Comparison of ENCODE assay signal across 19 cellular contexts in genomic region chr1:216178266-216178665, GRCh38.
DNase-seq lines count a peak whose midpoint lies in the region; ATAC-seq and TF ChIP-seq lines count a peak whose summit lies in the region.
"Had no signal": no experiment of that assay in that cellular context is flagged by ENCODE, and none has a peak within 500 bp of the region (broad histone marks: within the 10 kb centered on the region; RNA-seq: fewer than 3 reads in every experiment).

No MANE protein-coding gene starts in this region.

- ATAC-seq in sciatic nerve (peak; percentile 38), mucosa of descending colon (no peak)

- POLR2A ChIA-PET in AG04450 (lab: Yijun Ruan, JAX) = no interaction called here

- no peak overlapping the region for H3K27ac ChIP-seq in AG04450 (ENCODE audit: low read depth, low read length)
- H3K27ac ChIP-seq: HL-60, Peyer's patch, SJSA1 had no signal

- TF ChIP-seq CTCF in AG04450 (IDR thresholded peaks at IDR 0.05; ENCODE audit: low read depth, low read length) (no peak), mucosa of descending colon (IDR thresholded peaks at IDR 0.05) (no peak)

- H3K9me3 ChIP-seq in AG04450 (ENCODE audit: control insufficient read depth, insufficient read depth, low read length) = no peaks in the 10 kb centered on the region
- no peaks in the 10 kb centered on the region for H3K9me3 ChIP-seq in mucosa of descending colon
- H3K9me3 ChIP-seq: Peyer's patch, SJSA1 had no signal

- H3K4me3 ChIP-seq in AG04450 (ENCODE audit: low read depth, low read length) = no peak overlapping the region
- H3K4me3 ChIP-seq in mucosa of descending colon = no peak overlapping the region
- H3K4me3 ChIP-seq: Peyer's patch, SJSA1 had no signal

- no peaks in the 10 kb centered on the region for H3K4me1 ChIP-seq in mucosa of descending colon (ENCODE audit: low read depth)
- H3K4me1 ChIP-seq: Peyer's patch, SJSA1 had no signal

- DNase-seq in AG04450 (ENCODE audit: low read depth, low spot score) = peak; percentile 7
- DNase-seq in NCI-H446 treated with DMSO at 0.1 percent for 48 hours (lab: John Stamatoyannopoulos, UW) = peak; percentile 36
- DNase-seq in dedifferentiated amniotic fluid mesenchymal stem cell (ENCODE audit: extremely low spot score) = peak; percentile 89
- DNase-seq in sciatic nerve (ENCODE audit: low spot score) = no peak
- no peak for DNase-seq in mucosa of descending colon
- no peak for DNase-seq in stimulated activated naive CD4-positive, alpha-beta T cell (lab: John Stamatoyannopoulos, UW)
- DNase-seq in activated CD4-positive, alpha-beta T cell treated with anti-CD3 and anti-CD28 coated beads, Interleukin-2, amount 50 U/mL, for 48 hours = no peak
- no peak for DNase-seq in LoVo (ENCODE audit: low spot score)
- DNase-seq: 8988T; CD4-positive, alpha-beta T cell; DMS153; H9; NCI-H1436; NCI-H2029; NCI-H2171; NCI-H69; Peyer's patch had no signal

- intact Hi-C loops in sciatic nerve (cut with DNase I) = no loop called here
- intact Hi-C loops in mucosa of descending colon (cut with DNase I, micrococcal nuclease) = no loop called here

- no peaks in the 10 kb centered on the region for H3K36me3 ChIP-seq in mucosa of descending colon (ENCODE audit: low read depth)
- H3K36me3 ChIP-seq: Peyer's patch, SJSA1 had no signal

- H3K27me3 ChIP-seq in AG04450 (ENCODE audit: control insufficient read depth, insufficient read depth, low read length) = no peaks in the 10 kb centered on the region
- H3K27me3 ChIP-seq: Peyer's patch, SJSA1 had no signal

- CTCF ChIA-PET in AG04450 (lab: Charles Lee) = interaction anchor here (1.6 kb wide), 1 partner anchor 43 kb away, joined by 8 read pairs; no protein-coding TSS in a partner anchor

Comparison
In these comparisons a context has a peak if more than half of its experiments do, and no peak if none do; other contexts are left out.
1. DNase-seq: peak in AG04450 (single experiment), NCI-H446 treated with DMSO at 0.1 percent for 48 hours (single experiment) and dedifferentiated amniotic fluid mesenchymal stem cell (single experiment); none in sciatic nerve (single experiment), mucosa of descending colon (0 of 3), stimulated activated naive CD4-positive, alpha-beta T cell (0 of 6), activated CD4-positive, alpha-beta T cell treated with anti-CD3 and anti-CD28 coated beads, Interleukin-2, amount 50 U/mL, for 48 hours (0 of 2) and LoVo (single experiment).